ENCODE assay signal across 21 cellular contexts in genomic region chr11:44199816-44200215, GRCh38.
A peak's percentile ranks its signal among the peaks of the same experiment; 100 is the strongest.
DNase-seq lines count a peak whose midpoint lies in the region; ATAC-seq, FAIRE-seq and TF ChIP-seq lines count a peak whose summit lies in the region.
"Had no signal": no experiment of that assay in that cellular context is flagged by ENCODE, and none has a peak within 500 bp of the region (broad histone marks: within the 10 kb centered on the region; RNA-seq: fewer than 3 reads in every experiment).

No MANE protein-coding gene starts in this region.

- no peaks in the 10 kb centered on the region for H3K4me1 ChIP-seq in pancreas
- H3K4me1 ChIP-seq: BE2C had no signal

- no peak overlapping the region for H3K27ac Mint-ChIP-seq in activated T-cell treated with anti-CD3 and anti-CD28 coated beads, Interleukin-2, amount 50 U/mL, for 24 hours
- H3K27ac Mint-ChIP-seq: CD4-positive, alpha-beta T cell; T-cell had no signal

- ATAC-seq in pancreas = no peak
- ATAC-seq: SK-N-SH treated with all-trans-retinoic acid at 6 μM for 48 hours, T-cell had no signal

- TF ChIP-seq CTCF in pancreas (IDR thresholded peaks at IDR 0.05) = no peak

- intact Hi-C loops in pancreas (cut with DNase I) = no loop called here

- H3K27ac ChIP-seq in pancreas = no peak overlapping the region
- H3K27ac ChIP-seq: 22Rv1, GM23248, KMS-11 had no signal

- H3K4me3 Mint-ChIP-seq in activated T-cell treated with anti-CD3 and anti-CD28 coated beads, Interleukin-2, amount 50 U/mL, for 24 hours = no peak overlapping the region
- H3K4me3 Mint-ChIP-seq: CD4-positive, alpha-beta T cell; T-cell had no signal

- H3K4me3 ChIP-seq in pancreas = no peak overlapping the region
- H3K4me3 ChIP-seq: GM23248 had no signal

- 74 to 76% methylated on average over 4 of the region's 4 CpGs for WGBS in pancreas, 2 donors

- H3K4me1 Mint-ChIP-seq in activated T-cell treated with anti-CD3 and anti-CD28 coated beads, Interleukin-2, amount 50 U/mL, for 24 hours (ENCODE audit: low read depth) = no peaks in the 10 kb centered on the region
- H3K4me1 Mint-ChIP-seq: T-cell had no signal

- FAIRE-seq in pancreas (lab: Jason Lieb, UNC) = no peak
- FAIRE-seq: GM12891 had no signal

- no peaks in the 10 kb centered on the region for H3K27me3 ChIP-seq in pancreas
- H3K27me3 ChIP-seq: BE2C had no signal

- DNase-seq in NCI-H1092 treated with DMSO at 0.1 percent for 48 hours (lab: John Stamatoyannopoulos, UW) (peak; percentile 23), NCI-H1092 (lab: John Stamatoyannopoulos, UW) (no peak), LHCN-M2 (ENCODE audit: low read depth) (peak; percentile 10), fibroblast of peridontal ligament (ENCODE audit: extremely low read depth) (peak; percentile 57), 8988T (no peak), CD1c-positive myeloid dendritic cell (ENCODE audit: extremely low spot score) (no peak), pancreas (no peak)
- no peak for DNase-seq in activated T-cell treated with anti-CD3 and anti-CD28 coated beads, Interleukin-2, amount 50 U/mL, for 24 hours
- DNase-seq: BE2C; CD4-positive, alpha-beta T cell; GM23248; NCI-H1930; NCI-H2171 treated with DMSO at 0.1 percent for 48 hours; NCI-H446 treated with DMSO at 0.1 percent for 48 hours; OCI-M1; SHP77 treated with DMSO at 0.1 percent for 48 hours; T-cell had no signal

- peaks cover 75% of the 10 kb centered on the region for H3K36me3 Mint-ChIP-seq in activated T-cell treated with anti-CD3 and anti-CD28 coated beads, Interleukin-2, amount 50 U/mL, for 24 hours (ENCODE audit: low read depth)

- H3K27me3 Mint-ChIP-seq in activated T-cell treated with anti-CD3 and anti-CD28 coated beads, Interleukin-2, amount 50 U/mL, for 24 hours = no peaks in the 10 kb centered on the region
- H3K27me3 Mint-ChIP-seq: CD4-positive, alpha-beta T cell; T-cell had no signal

- no peaks in the 10 kb centered on the region for H3K9me3 ChIP-seq in pancreas
- H3K9me3 ChIP-seq: BE2C had no signal

- no peaks in the 10 kb centered on the region for H3K36me3 ChIP-seq in pancreas
- H3K36me3 ChIP-seq: BE2C had no signal

- H3K9me3 Mint-ChIP-seq in activated T-cell treated with anti-CD3 and anti-CD28 coated beads, Interleukin-2, amount 50 U/mL, for 24 hours = no peaks in the 10 kb centered on the region

Comparison
In these comparisons a context has a peak if more than half of its experiments do, and no peak if none do; other contexts are left out.
1. DNase-seq: peak in NCI-H1092 treated with DMSO at 0.1 percent for 48 hours (single experiment), LHCN-M2 (single experiment) and fibroblast of peridontal ligament (single experiment); none in NCI-H1092 (single experiment), 8988T (single experiment), CD1c-positive myeloid dendritic cell (single experiment), pancreas (0 of 6) and activated T-cell treated with anti-CD3 and anti-CD28 coated beads, Interleukin-2, amount 50 U/mL, for 24 hours (single experiment).